In the genomic region with DNA sequence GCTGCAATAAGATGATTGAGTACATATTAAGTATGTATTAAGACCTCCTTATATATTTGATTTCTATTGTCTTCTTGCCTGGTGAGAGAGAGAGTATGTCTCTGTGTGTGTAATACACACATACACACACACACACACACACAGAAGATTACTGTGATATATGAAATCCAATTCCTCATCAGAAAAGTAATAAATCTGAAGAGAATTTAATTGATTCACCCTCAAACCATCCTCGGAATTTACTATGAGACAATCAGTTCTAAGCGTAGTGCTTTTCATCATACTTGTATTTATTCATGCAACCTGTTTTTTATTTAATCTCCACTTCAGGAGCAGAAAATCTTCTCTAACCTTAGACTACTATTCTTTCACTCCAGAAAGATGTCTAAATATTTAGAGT, we compare ENCODE assay signal across 14 cellular contexts.
"Had no signal": no experiment of that assay in that cellular context is flagged by ENCODE, and none has a peak within 500 bp of the region (broad histone marks: within the 10 kb centered on the region; RNA-seq: fewer than 3 reads in every experiment).

No MANE protein-coding gene starts in this region.

- H3K4me1 ChIP-seq: testis, vagina had no signal

- H3K4me3 ChIP-seq: gastroesophageal sphincter, pancreas, testis, vagina had no signal

- H3K36me3 ChIP-seq: brain microvascular endothelial cell, gastroesophageal sphincter, pancreas, vagina had no signal

- H3K9me3 ChIP-seq: gastroesophageal sphincter, pancreas, testis, vagina had no signal

- H3K27me3 Mint-ChIP-seq: stimulated activated naive CD8-positive, alpha-beta T cell treated with anti-CD3 and anti-CD28 coated beads, Interleukin-15, amount 100 ng/mL, for 72 hours had no signal

- H3K4me1 Mint-ChIP-seq: stimulated activated naive CD8-positive, alpha-beta T cell treated with anti-CD3 and anti-CD28 coated beads, Interleukin-15, amount 100 ng/mL, for 72 hours had no signal

- DNase-seq: activated CD4-positive, alpha-beta T cell treated with anti-CD3 and anti-CD28 coated beads, Interleukin-2, amount 50 U/mL, for 1 hour; activated naive CD4-positive, alpha-beta T cell treated with anti-CD3 and anti-CD28 coated beads, Interleukin-2, amount 50 U/mL, for 16 hours; amniotic stem cell; brain microvascular endothelial cell; cerebellar nuclear complex; dermis blood vessel endothelial cell; kidney; pancreas; stimulated activated CD4-positive, alpha-beta T cell treated with anti-CD3 and anti-CD28 coated beads, Interleukin-4, amount 100 ng/mL, for 4 hours; stimulated activated naive CD8-positive, alpha-beta T cell treated with anti-CD3 and anti-CD28 coated beads, Interleukin-15, amount 100 ng/mL, for 72 hours; testis had no signal

- H3K27ac ChIP-seq: brain microvascular endothelial cell, gastroesophageal sphincter, pancreas, testis, vagina had no signal

- H3K27me3 ChIP-seq: brain microvascular endothelial cell, gastroesophageal sphincter, pancreas, testis, vagina had no signal

- H3K27ac Mint-ChIP-seq: activated T-helper 2 cell treated with anti-CD3 and anti-CD28 coated beads, Interferon-gamma antibody, Interleukin-2, Interleukin-4, amounts not matched to agents 10 μg/mL and 5 μg/mL and 100 μg/mL, durations not matched to agents 14 hours and 24 hours and 36 hours; stimulated activated naive CD8-positive, alpha-beta T cell treated with anti-CD3 and anti-CD28 coated beads, Interleukin-15, amount 100 ng/mL, for 72 hours had no signal

- FAIRE-seq: kidney, pancreas had no signal

- H3K4me3 Mint-ChIP-seq: stimulated activated naive CD8-positive, alpha-beta T cell treated with anti-CD3 and anti-CD28 coated beads, Interleukin-15, amount 100 ng/mL, for 72 hours had no signal

- H3K9me3 Mint-ChIP-seq: activated T-helper 2 cell treated with anti-CD3 and anti-CD28 coated beads, Interferon-gamma antibody, Interleukin-2, Interleukin-4, amounts not matched to agents 10 μg/mL and 5 μg/mL and 100 μg/mL, durations not matched to agents 14 hours and 24 hours and 36 hours; stimulated activated naive CD8-positive, alpha-beta T cell treated with anti-CD3 and anti-CD28 coated beads, Interleukin-15, amount 100 ng/mL, for 72 hours had no signal
